8 cellular contexts compared by ENCODE assay signal in genomic region chr5:34465301-34465700, GRCh38.
DNase-seq lines count a peak whose midpoint lies in the region; ATAC-seq, FAIRE-seq and TF ChIP-seq lines count a peak whose summit lies in the region.
"Not testable (repeated sequence)": the region's sequence is repeated elsewhere in the genome, so short reads cannot be mapped to it uniquely, and the experiment has no call there.

No MANE protein-coding gene starts in this region.

- peak; percentile 65 for TF ChIP-seq CTCF in OCI-LY7 (conservative IDR thresholded peaks at IDR 0.05; ENCODE audit: low read length)
- peak in 1 of 2 donors; percentile 15 for TF ChIP-seq CTCF in endothelial cell of umbilical vein (IDR thresholded peaks at IDR 0.05; ENCODE audit: extremely low read depth in 1 of 2, insufficient read depth in 1 of 2, low read depth in 1 of 2, low read length in 2 of 2)
- peak in 3 of 4 donors; percentile 30 to 40 (median 36) for TF ChIP-seq CTCF in right lobe of liver (IDR thresholded peaks at IDR 0.05)

- H2AFZ ChIP-seq in OCI-LY7 (ENCODE audit: low read length), result peak overlapping the region; percentile 58; the same call in 1 of the 2 replicates
- H2AFZ ChIP-seq in endothelial cell of umbilical vein (ENCODE audit: low read depth, low read length), result not testable (repeated sequence)

- H3K4me2 ChIP-seq in OCI-LY7 (ENCODE audit: low read length), result 0 out of 2 replicates have a peak overlapping the region, but pooled peaks have one; percentile 20
- not testable (repeated sequence) for H3K4me2 ChIP-seq in endothelial cell of umbilical vein (ENCODE audit: insufficient read depth, low read length)

- not testable (repeated sequence) for H3K9me3 Mint-ChIP-seq in activated CD4-positive, alpha-beta T cell treated with anti-CD3 and anti-CD28 coated beads, Interleukin-2, amount 10 ng/mL, durations not matched to agents 7 days and 5 days

- H3K79me2 ChIP-seq in OCI-LY7 (ENCODE audit: insufficient read depth, low read depth, low read length); endothelial cell of umbilical vein (ENCODE audit: control insufficient read depth, insufficient read depth, low read length): not testable (repeated sequence)

- not testable (repeated sequence) for H4K20me1 ChIP-seq in OCI-LY7 (ENCODE audit: insufficient read depth, low read length); endothelial cell of umbilical vein (replicated peaks; ENCODE audit: control insufficient read depth, extremely low read depth, insufficient read depth, low read length)

- H3K9ac ChIP-seq in endothelial cell of umbilical vein (replicated peaks; ENCODE audit: extremely low read depth, insufficient read depth, low read length), result not testable (repeated sequence)

- not testable (repeated sequence) for BruUV-seq in OCI-LY7 (replicated peaks; lab: Mats Ljungman, UMichigan); endothelial cell of umbilical vein (replicated peaks; lab: Mats Ljungman, UMichigan)

- H3K4me1 ChIP-seq in OCI-LY7 (ENCODE audit: insufficient read depth, low read length, poor library complexity, severe bottlenecking); endothelial cell of umbilical vein (ENCODE audit: control insufficient read depth, extremely low read depth, insufficient read depth, low read length); right lobe of liver: not testable (repeated sequence)

- WGBS in right lobe of liver (ENCODE audit: insufficient coverage, low coverage, low lambda C conversion rate, missing lambda C conversion rate), result 3% methylated on average over 3 of the region's 4 CpGs

- FAIRE-seq in endothelial cell of umbilical vein (lab: Jason Lieb, UNC), result not testable (repeated sequence)

- not testable (repeated sequence) for TF ChIP-seq POLR2A in endothelial cell of umbilical vein (IDR thresholded peaks at IDR 0.05; ENCODE audit: low read depth, low read length); right lobe of liver (IDR thresholded peaks at IDR 0.05)

- H3K9me1 ChIP-seq in endothelial cell of umbilical vein (replicated peaks; ENCODE audit: control insufficient read depth, extremely low read depth, insufficient read depth, low read length), result not testable (repeated sequence)

- not testable (repeated sequence) for H3K36me3 ChIP-seq in OCI-LY7 (ENCODE audit: insufficient read depth, low read length); endothelial cell of umbilical vein (ENCODE audit: control insufficient read depth in 2 of 2, extremely low read depth in 1 of 2, insufficient read depth in 2 of 2, low read length in 2 of 2); right lobe of liver

- CTCF ChIA-PET in OCI-LY7 (lab: Charles Lee; ENCODE audit: unreplicated experiment), result interaction anchor here (0.6 kb wide), 1 partner anchor 11 kb away, joined by 3 read pairs; no protein-coding TSS in a partner anchor
- CTCF ChIA-PET in activated CD4-positive, alpha-beta T cell treated with anti-CD3 and anti-CD28 coated beads, Interleukin-2, amount 10 ng/mL, durations not matched to agents 7 days and 5 days (lab: Charles Lee), result not testable (repeated sequence)
- CTCF ChIA-PET in endothelial cell of umbilical vein (lab: Charles Lee), result interaction anchor here (1.3 to 1.6 kb wide), 2 partner anchors 468 to 495 kb away, joined by 3 to 13 read pairs; no protein-coding TSS in a partner anchor

- ATAC-seq in right lobe of liver, result not testable (repeated sequence)

- POLR2A ChIA-PET in OCI-LY7 (lab: Charles Lee); activated CD4-positive, alpha-beta T cell treated with anti-CD3 and anti-CD28 coated beads, Interleukin-2, amount 10 ng/mL, durations not matched to agents 7 days and 5 days (lab: Charles Lee); endothelial cell of umbilical vein (lab: Charles Lee): not testable (repeated sequence)

- H3K4me3 Mint-ChIP-seq in activated CD4-positive, alpha-beta T cell treated with anti-CD3 and anti-CD28 coated beads, Interleukin-2, amount 10 ng/mL, durations not matched to agents 7 days and 5 days, result not testable (repeated sequence)

- dilution Hi-C loops in endothelial cell of umbilical vein (cut with MboI; ENCODE audit: extremely low pct_ligation_motif_present, low sequenced_read_pairs), result not testable (repeated sequence)

- peaks cover 15 to 18% of the 10 kb centered on the region in 2 experiments for H3K27me3 ChIP-seq in endothelial cell of umbilical vein (ENCODE audit: control insufficient read depth in 2 of 2, insufficient read depth in 2 of 2, low read length in 2 of 2)
- not testable (repeated sequence) for H3K27me3 ChIP-seq in right lobe of liver

- peak; percentile 22 for DNase-seq in Caki2 (ENCODE audit: low read depth)
- DNase-seq in HT-29 (ENCODE audit: low spot score), result peak; percentile 83
- DNase-seq in NCI-H2081 (lab: John Stamatoyannopoulos, UW), result peak; percentile 77 to 81
- DNase-seq in OCI-LY7 (ENCODE audit: low spot score), result peak; percentile 70
- peak; percentile 55 for DNase-seq in activated CD4-positive, alpha-beta T cell treated with anti-CD3 and anti-CD28 coated beads, Interleukin-2, amount 10 ng/mL, durations not matched to agents 7 days and 5 days
- DNase-seq in endothelial cell of umbilical vein (ENCODE audit: low read depth, low spot score), result peak; percentile 35
- DNase-seq in right lobe of liver, result not testable (repeated sequence)
- peak; percentile 14 for DNase-seq in stimulated activated CD4-positive, alpha-beta T cell treated with anti-CD3 and anti-CD28 coated beads, Interleukin-4, amount 100 ng/mL, for 24 hours

- H3K9me2 ChIP-seq in OCI-LY7 (ENCODE audit: insufficient read depth, low read length), result not testable (repeated sequence)

- not testable (repeated sequence) for H3K9me3 ChIP-seq in OCI-LY7 (ENCODE audit: low read length); endothelial cell of umbilical vein (replicated peaks; ENCODE audit: control insufficient read depth, insufficient read depth, low read length); right lobe of liver

- H3K4me3 ChIP-seq in OCI-LY7 (ENCODE audit: low read depth, low read length, poor library complexity, severe bottlenecking); endothelial cell of umbilical vein (replicated peaks in 1 of 3; ENCODE audit: insufficient read depth in 1 of 3, low read depth in 1 of 3, low read length in 3 of 3); right lobe of liver: not testable (repeated sequence)

- H3K27me3 Mint-ChIP-seq in activated CD4-positive, alpha-beta T cell treated with anti-CD3 and anti-CD28 coated beads, Interleukin-2, amount 10 ng/mL, durations not matched to agents 7 days and 5 days, result peaks cover 12% of the 10 kb centered on the region

- H3K4me1 Mint-ChIP-seq in activated CD4-positive, alpha-beta T cell treated with anti-CD3 and anti-CD28 coated beads, Interleukin-2, amount 10 ng/mL, durations not matched to agents 7 days and 5 days, result peaks cover 19% of the 10 kb centered on the region

- H3K36me3 Mint-ChIP-seq in activated CD4-positive, alpha-beta T cell treated with anti-CD3 and anti-CD28 coated beads, Interleukin-2, amount 10 ng/mL, durations not matched to agents 7 days and 5 days (ENCODE audit: low read depth), result not testable (repeated sequence)

- not testable (repeated sequence) for H3K27ac Mint-ChIP-seq in activated CD4-positive, alpha-beta T cell treated with anti-CD3 and anti-CD28 coated beads, Interleukin-2, amount 10 ng/mL, durations not matched to agents 7 days and 5 days

- intact Hi-C loops in OCI-LY7 (cut with micrococcal nuclease; ENCODE audit: unreplicated experiment), result loop anchor here (2.0 to 5.0 kb wide), 2 partner anchors 466 to 1028 kb away; no protein-coding TSS in a partner anchor
- intact Hi-C loops in endothelial cell of umbilical vein (cut with micrococcal nuclease), result loop anchor here (1.0 kb wide), 1 partner anchor 468 kb away; no protein-coding TSS in a partner anchor
- intact Hi-C loops in right lobe of liver (cut with DNase I), result not testable (repeated sequence)

- H3K27ac ChIP-seq in OCI-LY7 (ENCODE audit: low read depth, low read length, poor library complexity, severe bottlenecking); endothelial cell of umbilical vein (ENCODE audit: insufficient read depth, low read depth, low read length): not testable (repeated sequence)
- peak overlapping the region in 1 of 3 donors; percentile 69 for H3K27ac ChIP-seq in right lobe of liver

- in situ Hi-C loops in Caki2 (cut with HindIII; ENCODE audit: low pct_unique_long_range_greater_than_20kb, low sequenced_read_pairs), result not testable (repeated sequence)
